Comparison of ENCODE assay signal across 14 cellular contexts in genomic region chr1:116115476-116115875, GRCh38. TPM values are rescaled to one million over a fixed set of nuclear protein-coding genes. Genes with fewer than 3 reads are reported as not detected.
DNase-seq lines count a peak whose midpoint lies in the region; ATAC-seq and TF ChIP-seq lines count a peak whose summit lies in the region.
"Had no signal": no experiment of that assay in that cellular context is flagged by ENCODE, and none has a peak within 500 bp of the region (broad histone marks: within the 10 kb centered on the region; RNA-seq: fewer than 3 reads in every experiment).

No MANE protein-coding gene starts in this region.

- DNase-seq in Caki2 (ENCODE audit: low read depth) (peak; percentile 88), NCI-H460 (ENCODE audit: extremely low read depth, low read depth) (peak; percentile 14), epithelial cell of esophagus (ENCODE audit: low read depth) (peak; percentile 85), lower lobe of right lung (no peak), NCI-H2227 treated with DMSO at 0.1 percent for 48 hours (lab: John Stamatoyannopoulos, UW) (no peak), caudate nucleus (lab: John Stamatoyannopoulos, UW) (no peak), cerebellar cortex (ENCODE audit: low spot score) (no peak)
- DNase-seq: activated naive CD8-positive, alpha-beta T cell treated with anti-CD3 and anti-CD28 coated beads, Interleukin-2, amount 10 ng/mL, durations not matched to agents 7 days and 5 days; CD4-positive, CD25-positive, alpha-beta regulatory T cell; Karpas-422; NCI-H2107 had no signal

- peaks cover 14% of the 10 kb centered on the region for H3K4me1 ChIP-seq in lower lobe of right lung

- H3K4me3 ChIP-seq in epithelial cell of esophagus (ENCODE audit: low read length) (no peak overlapping the region), lower lobe of right lung (no peak overlapping the region)

- intact Hi-C loops in lower lobe of right lung (cut with DNase I): no loop called here

- in situ Hi-C loops in Caki2 (cut with HindIII; ENCODE audit: low pct_unique_long_range_greater_than_20kb, low sequenced_read_pairs): no loop called here

- no peaks in the 10 kb centered on the region for H3K36me3 ChIP-seq in lower lobe of right lung

- ATAC-seq in lower lobe of right lung (peak; percentile 28 to 58), HG03460 (IDR thresholded peaks at IDR 0.05; ENCODE audit: unreplicated experiment) (no peak)

- TF ChIP-seq CTCF in epithelial cell of esophagus (IDR thresholded peaks at IDR 0.05; ENCODE audit: insufficient read depth, low read depth, low read length, missing control alignments) (no peak), lower lobe of right lung (IDR thresholded peaks at IDR 0.05) (no peak)

- no peaks in the 10 kb centered on the region for H3K27me3 ChIP-seq in lower lobe of right lung (ENCODE audit: low read depth)

- no peaks in the 10 kb centered on the region for H3K9me3 ChIP-seq in lower lobe of right lung

- H3K27ac ChIP-seq in lower lobe of right lung: no peak overlapping the region
- H3K27ac ChIP-seq in caudate nucleus (ENCODE audit: low read depth, low read length): no peak overlapping the region

RNA-seq across cellular contexts. Expression of gene MAB21L3, which starts 4.3 kb away (rescaled TPM):
- total RNA-seq in Caki2 (2014; rRNA removed; shearing (Covaris generic); ENCODE audit: low replicate concordance): 1.3 TPM in 1 of 2 replicates, not detected in the other
- total RNA-seq in NCI-H460 (2014; rRNA removed; shearing (Covaris generic)): not detected in 2 replicates
- polyA plus RNA-seq in NCI-H460 (2014; cell fraction: nucleus; rRNA removed): not detected in 2 replicates
- 1.2 TPM for total RNA-seq in lower lobe of right lung
- total RNA-seq: activated naive CD8-positive, alpha-beta T cell treated with anti-CD3 and anti-CD28 coated beads, Interleukin-2, amount 10 ng/mL, durations not matched to agents 7 days and 5 days; CD4-positive, CD25-positive, alpha-beta regulatory T cell; neural crest cell; OCI-LY7 had no signal
- polyA plus RNA-seq: CD4-positive, CD25-positive, alpha-beta regulatory T cell had no signal

Comparison
In these comparisons a context has a peak if more than half of its experiments do, and no peak if none do; other contexts are left out.
1. DNase-seq: peak in Caki2 (single experiment), NCI-H460 (single experiment) and epithelial cell of esophagus (single experiment); none in lower lobe of right lung (single experiment), NCI-H2227 treated with DMSO at 0.1 percent for 48 hours (single experiment), caudate nucleus (0 of 61) and cerebellar cortex (single experiment).